1 cellular context compared by ENCODE assay signal in genomic region chr10:119542990-119543813, GRCh38.
TF ChIP-seq lines count a peak whose summit lies in the region.

No MANE protein-coding gene starts in this region.

TF ChIP-seq in HEK293, 187 proteins besides CTCF, POLR2A, EP300 and RAD21 (continued from another document and continues in another):
- TF ChIP-seq ZNF362 (tag by site-specific recombination; IDR thresholded peaks at IDR 0.05) (no peak), ZNF626 (tag by site-specific recombination; IDR thresholded peaks at IDR 0.05) (no peak), ZNF510 (tag by site-specific recombination; IDR thresholded peaks at IDR 0.05; ENCODE audit: insufficient replicate concordance) (no peak), ZNF426 (tag by site-specific recombination; IDR thresholded peaks at IDR 0.05) (no peak), FEZF1 (tag by site-specific recombination; IDR thresholded peaks at IDR 0.05) (no peak), ZNF596 (tag by site-specific recombination; IDR thresholded peaks at IDR 0.05) (no peak), ZNF654 (tag by site-specific recombination; IDR thresholded peaks at IDR 0.05; ENCODE audit: low read depth) (peak; percentile 15; the same call in 1 of the 2 replicates), ZNF16 (tag by site-specific recombination; IDR thresholded peaks at IDR 0.05; ENCODE audit: low read depth) (no peak), SCRT2 (tag by site-specific recombination; IDR thresholded peaks at IDR 0.05) (no peak), HOXC10 (CRISPR knock-in tag; IDR thresholded peaks at IDR 0.05) (no peak), ZNF529 (tag by site-specific recombination; IDR thresholded peaks at IDR 0.05; ENCODE audit: insufficient replicate concordance) (no peak), ZNF645 (tag by site-specific recombination; IDR thresholded peaks at IDR 0.05) (no peak), GFI1B (tag by site-specific recombination; IDR thresholded peaks at IDR 0.05) (no peak), ZSCAN30 (tag by site-specific recombination; IDR thresholded peaks at IDR 0.05) (peak; percentile 51; the same call in 1 of the 2 replicates), ZNF623 (tag by site-specific recombination; IDR thresholded peaks at IDR 0.05) (no peak), KLF9 (tag by site-specific recombination; IDR thresholded peaks at IDR 0.05; ENCODE audit: low read depth) (peak; percentile 74; the same call in 1 of the 2 replicates), ZBTB10 (tag by site-specific recombination; IDR thresholded peaks at IDR 0.05) (peak; percentile 57), ZNF112 (tag by site-specific recombination; IDR thresholded peaks at IDR 0.05) (no peak), ZNF76 (tag by site-specific recombination; IDR thresholded peaks at IDR 0.05; ENCODE audit: borderline replicate concordance, low read depth) (peak; percentile 70; the same call in 1 of the 2 replicates), ZNF777 (tag by site-specific recombination; IDR thresholded peaks at IDR 0.05; ENCODE audit: borderline replicate concordance) (no peak), ZNF148 (tag by site-specific recombination; IDR thresholded peaks at IDR 0.05; ENCODE audit: borderline replicate concordance) (no peak), ZNF248 (tag by site-specific recombination; IDR thresholded peaks at IDR 0.05) (no peak), ZNF837 (tag by site-specific recombination; IDR thresholded peaks at IDR 0.05) (0 out of 2 replicates have a peak, but pooled peaks have one; percentile 4), ZNF350 (tag by site-specific recombination; IDR thresholded peaks at IDR 0.05) (no peak), ZNF221 (tag by site-specific recombination; IDR thresholded peaks at IDR 0.05; ENCODE audit: borderline replicate concordance) (no peak), ZBTB49 (tag by site-specific recombination; IDR thresholded peaks at IDR 0.05; ENCODE audit: low read depth) (no peak), ZBTB7A (tag by site-specific recombination; IDR thresholded peaks at IDR 0.05; ENCODE audit: low read depth) (peak; percentile 47), YY1 (tag by site-specific recombination; IDR thresholded peaks at IDR 0.05) (no peak; the same call in 1 of the 2 replicates), TCF7L2 (IDR thresholded peaks at IDR 0.05; ENCODE audit: borderline replicate concordance, low read depth, low read length) (no peak), ZFHX2 (tag by site-specific recombination; conservative IDR thresholded peaks at IDR 0.05) (peak; percentile 13; the same call in 1 of the 2 replicates), ZSCAN23 (tag by site-specific recombination; IDR thresholded peaks at IDR 0.05) (no peak), SP2 (tag by site-specific recombination; IDR thresholded peaks at IDR 0.05) (peak; percentile 53), ZNF639 (tag by site-specific recombination; IDR thresholded peaks at IDR 0.05) (no peak), ZNF704 (tag by site-specific recombination; IDR thresholded peaks at IDR 0.05) (no peak), ZNF140 (tag by site-specific recombination; IDR thresholded peaks at IDR 0.05) (no peak), ZNF473 (tag by site-specific recombination; IDR thresholded peaks at IDR 0.05) (no peak), GLI4 (tag by site-specific recombination; IDR thresholded peaks at IDR 0.05) (no peak), ZNF692 (tag by site-specific recombination; IDR thresholded peaks at IDR 0.05) (peak; percentile 64), ZNF488 (tag by site-specific recombination; IDR thresholded peaks at IDR 0.05) (no peak), ZNF610 (tag by site-specific recombination; IDR thresholded peaks at IDR 0.05; ENCODE audit: borderline replicate concordance) (no peak), MEIS1 (CRISPR knock-in tag; IDR thresholded peaks at IDR 0.05; ENCODE audit: borderline replicate concordance) (no peak), KLF8 (tag by site-specific recombination; IDR thresholded peaks at IDR 0.05) (peak; percentile 6; the same call in 1 of the 2 replicates), ZNF174 (tag by site-specific recombination; IDR thresholded peaks at IDR 0.05) (no peak), ZEB2 (tag by site-specific recombination; IDR thresholded peaks at IDR 0.05) (no peak), ZNF114 (tag by site-specific recombination; IDR thresholded peaks at IDR 0.05) (no peak), ZNF701 (tag by site-specific recombination; IDR thresholded peaks at IDR 0.05) (no peak), KLF1 (tag by site-specific recombination; IDR thresholded peaks at IDR 0.05) (peak; percentile 36; the same call in 1 of the 2 replicates), ZNF571 (tag by site-specific recombination; IDR thresholded peaks at IDR 0.05) (no peak), ZBTB44 (tag by site-specific recombination; IDR thresholded peaks at IDR 0.05) (no peak)
